Comparison of ENCODE assay signal across 17 cellular contexts in the genomic region with DNA sequence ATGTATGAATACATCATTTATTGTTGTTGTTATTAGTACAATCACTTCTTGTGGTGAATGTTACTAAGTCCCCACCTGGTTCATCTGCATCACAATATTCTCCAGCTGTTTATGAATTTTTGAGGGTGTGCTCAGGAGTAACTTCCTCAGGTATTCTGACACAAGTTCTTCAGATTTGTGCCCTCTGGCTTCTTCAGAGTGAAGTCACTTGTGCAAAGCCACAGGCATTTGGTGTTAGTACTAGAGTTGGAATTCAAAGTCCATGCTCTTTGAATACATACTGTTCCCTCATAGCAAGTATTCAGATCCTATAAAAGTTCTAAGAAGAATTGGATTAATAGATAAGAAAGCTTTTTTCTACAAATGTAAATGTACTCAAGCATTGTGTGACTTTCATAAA.
A peak's percentile ranks its signal among the peaks of the same experiment; 100 is the strongest.
DNase-seq lines count a peak whose midpoint lies in the region; ATAC-seq, FAIRE-seq and TF ChIP-seq lines count a peak whose summit lies in the region.
"Had no signal": no experiment of that assay in that cellular context is flagged by ENCODE, and none has a peak within 500 bp of the region (broad histone marks: within the 10 kb centered on the region; RNA-seq: fewer than 3 reads in every experiment).

No MANE protein-coding gene starts in this region.

- H2AFZ ChIP-seq in PC-3 (ENCODE audit: low read length) (no peak overlapping the region), keratinocyte (ENCODE audit: control insufficient read depth, low read length) (no peak overlapping the region)

- ATAC-seq in PC-3 (no peak), HG03139 (IDR thresholded peaks at IDR 0.05; ENCODE audit: unreplicated experiment) (no peak), HG03175 (IDR thresholded peaks at IDR 0.05; ENCODE audit: unreplicated experiment) (no peak)
- ATAC-seq: Panc1 had no signal

- H3K4me1 ChIP-seq in PC-3 (ENCODE audit: insufficient read depth, low read length): no peaks in the 10 kb centered on the region
- H3K4me1 ChIP-seq in keratinocyte (ENCODE audit: control insufficient read depth, extremely low read depth, insufficient read depth, low read length): no peaks in the 10 kb centered on the region
- H3K4me1 ChIP-seq in tibial artery: peaks cover 0 to 56% (median 17%) of the 10 kb centered on the region in 4 donors

- FAIRE-seq in keratinocyte (lab: Jason Lieb, UNC): no peak
- FAIRE-seq: GM18507 had no signal

- H3K79me2 ChIP-seq in PC-3 (ENCODE audit: low read length) (no peaks in the 10 kb centered on the region), keratinocyte (ENCODE audit: control insufficient read depth, insufficient read depth, low read length) (no peaks in the 10 kb centered on the region)

- no peaks in the 10 kb centered on the region for H3F3A ChIP-seq in PC-3 (ENCODE audit: low read length, unreplicated experiment)

- H3K27ac ChIP-seq in PC-3 (ENCODE audit: low read length) (no peak overlapping the region), brain microvascular endothelial cell (no peak overlapping the region), keratinocyte (ENCODE audit: control insufficient read depth, insufficient read depth, low read length) (no peak overlapping the region), tibial artery (peak overlapping the region; percentile 68 to 74)

- no peaks in the 10 kb centered on the region for H3K36me3 ChIP-seq in PC-3 (ENCODE audit: low read depth, low read length)
- no peaks in the 10 kb centered on the region for H3K36me3 ChIP-seq in brain microvascular endothelial cell (replicated peaks)
- no peaks in the 10 kb centered on the region for H3K36me3 ChIP-seq in keratinocyte (ENCODE audit: control insufficient read depth in 2 of 2, extremely low read depth in 1 of 2, insufficient read depth in 2 of 2, low read length in 2 of 2)
- H3K36me3 ChIP-seq in tibial artery: no peaks in the 10 kb centered on the region
- H3K36me3 ChIP-seq: MG63 had no signal

- peaks cover 58% of the 10 kb centered on the region for H3K27me3 ChIP-seq in PC-3 (ENCODE audit: low read length)
- H3K27me3 ChIP-seq in brain microvascular endothelial cell (replicated peaks): no peaks in the 10 kb centered on the region
- no peaks in the 10 kb centered on the region for H3K27me3 ChIP-seq in keratinocyte (ENCODE audit: control insufficient read depth, extremely low read depth, insufficient read depth, low read length)
- H3K27me3 ChIP-seq in tibial artery: no peaks in the 10 kb centered on the region

- dilution Hi-C loops in keratinocyte (cut with MboI; ENCODE audit: extremely low pct_ligation_motif_present, low sequenced_read_pairs): no loop called here

- H3K4me3 ChIP-seq in PC-3 (ENCODE audit: low read length): no peak overlapping the region
- H3K4me3 ChIP-seq in brain microvascular endothelial cell (ENCODE audit: low read depth, low read length): no peak overlapping the region
- no peak overlapping the region for H3K4me3 ChIP-seq in keratinocyte (ENCODE audit: control insufficient read depth in 2 of 3, extremely low read depth in 1 of 3, insufficient read depth in 2 of 3, low read depth in 1 of 3, low read length in 3 of 3)
- H3K4me3 ChIP-seq in tibial artery: no peak overlapping the region
- H3K4me3 ChIP-seq: MG63 had no signal

- H3K4me2 ChIP-seq in PC-3 (ENCODE audit: low read length): no peak overlapping the region
- no peak overlapping the region for H3K4me2 ChIP-seq in keratinocyte (ENCODE audit: control insufficient read depth, extremely low read depth, insufficient read depth, low read depth, low read length)

- no peaks in the 10 kb centered on the region for H3K9me2 ChIP-seq in PC-3 (replicated peaks; ENCODE audit: low read length)

- no peaks in the 10 kb centered on the region for H3K9me1 ChIP-seq in keratinocyte (ENCODE audit: control insufficient read depth, extremely low read depth, insufficient read depth, low read length)

- in situ Hi-C loops in brain microvascular endothelial cell (cut with HindIII; ENCODE audit: low pct_ligation_motif_present, low sequenced_read_pairs): no loop called here

- peak; percentile 6 for DNase-seq in PC-3
- DNase-seq in brain microvascular endothelial cell: peak; percentile 36
- peak; percentile 60 for DNase-seq in keratinocyte (ENCODE audit: low read depth, low spot score)
- DNase-seq in tibial artery: no peak
- DNase-seq in putamen (ENCODE audit: low spot score): no peak
- DNase-seq: C1 segment of cervical spinal cord, GOT3, MG63, NCI-H1105, NCI-H1694 treated with DMSO at 0.1 percent for 48 hours, NCI-H446 treated with DMSO at 0.1 percent for 48 hours, NCI-H774, SHP77 had no signal

- TF ChIP-seq CTCF in PC-3 (conservative IDR thresholded peaks at IDR 0.05; ENCODE audit: low read depth, low read length) (no peak), brain microvascular endothelial cell (IDR thresholded peaks at IDR 0.05; ENCODE audit: low read depth, low read length, missing control alignments) (no peak), keratinocyte (optimal IDR thresholded peaks at IDR 0.05 in 1 of 3, IDR thresholded peaks at IDR 0.05 in 1 of 3, conservative IDR thresholded peaks at IDR 0.05 in 1 of 3; ENCODE audit: extremely low read depth in 1 of 3, insufficient read depth in 2 of 3, low read length in 3 of 3) (no peak), tibial artery (IDR thresholded peaks at IDR 0.05) (no peak)

- H3K9me3 ChIP-seq in PC-3 (ENCODE audit: low read length): no peaks in the 10 kb centered on the region
- no peaks in the 10 kb centered on the region for H3K9me3 ChIP-seq in keratinocyte (ENCODE audit: control insufficient read depth, low read depth, low read length)
- H3K9me3 ChIP-seq in tibial artery: no peaks in the 10 kb centered on the region
- H3K9me3 ChIP-seq: MG63 had no signal

- no TSS peak for BruUV-seq in PC-3 (replicated peaks; lab: Mats Ljungman, UMichigan)

- POLR2A ChIA-PET in PC-3 (lab: Charles Lee; ENCODE audit: unreplicated experiment): no interaction called here

- CTCF ChIA-PET in PC-3 (lab: Charles Lee): no interaction called here

- intact Hi-C loops in PC-3 (cut with micrococcal nuclease) (no loop called here), tibial artery (cut with DNase I; ENCODE audit: low total_unique reads) (no loop called here)

- H4K20me1 ChIP-seq in PC-3 (ENCODE audit: low read length) (no peaks in the 10 kb centered on the region), keratinocyte (ENCODE audit: control insufficient read depth, extremely low read depth, insufficient read depth, low read length) (no peaks in the 10 kb centered on the region)

- no peak overlapping the region for H3K9ac ChIP-seq in PC-3 (ENCODE audit: low read length)
- no peak overlapping the region for H3K9ac ChIP-seq in keratinocyte (ENCODE audit: control insufficient read depth, extremely low read depth, insufficient read depth, low read length)

Comparison
In these comparisons a context has a peak if more than half of its experiments do, and no peak if none do; other contexts are left out.
1. DNase-seq: peak in PC-3 (single experiment), brain microvascular endothelial cell (single experiment) and keratinocyte (single experiment); none in tibial artery (0 of 2) and putamen (single experiment).
2. H3K27ac ChIP-seq: peak in tibial artery (2 of 2); none in PC-3 (single experiment), brain microvascular endothelial cell (single experiment) and keratinocyte (single experiment).